ENCODE assay signal across 25 cellular contexts in genomic region chr13:43881580-43881979, GRCh38. TPM values are rescaled to one million over a fixed set of nuclear protein-coding genes. Genes with fewer than 3 reads are reported as not detected.
DNase-seq lines count a peak whose midpoint lies in the region; ATAC-seq and TF ChIP-seq lines count a peak whose summit lies in the region.
"Had no signal": no experiment of that assay in that cellular context is flagged by ENCODE, and none has a peak within 500 bp of the region (broad histone marks: within the 10 kb centered on the region; RNA-seq: fewer than 3 reads in every experiment).

No MANE protein-coding gene starts in this region.

- BruUV-seq in mammary epithelial cell (replicated peaks; lab: Mats Ljungman, UMichigan): no TSS peak

- H3K27ac Mint-ChIP-seq in activated B cell treated with CpG ODN at 0.5 μM for 24 hours: no peak overlapping the region
- H3K27ac Mint-ChIP-seq: activated naive CD4-positive, alpha-beta T cell treated with anti-CD3 and anti-CD28 coated beads, Interleukin-2, amount 10 ng/mL, durations not matched to agents 7 days and 5 days had no signal

- H3K9ac ChIP-seq in mammary epithelial cell (ENCODE audit: insufficient read depth, low read length): no peak overlapping the region
- H3K9ac ChIP-seq in mesenchymal stem cell (ENCODE audit: low read length): peak overlapping the region; percentile 95
- H3K9ac ChIP-seq: parathyroid adenoma had no signal

- TF ChIP-seq POLR2A in breast epithelium (IDR thresholded peaks at IDR 0.05) (no peak), transverse colon (IDR thresholded peaks at IDR 0.05) (no peak)

- no peak overlapping the region for H4K8ac ChIP-seq in mesenchymal stem cell (ENCODE audit: low read length)

- no peaks in the 10 kb centered on the region for H3K9me3 Mint-ChIP-seq in activated B cell treated with CpG ODN at 0.5 μM for 24 hours
- H3K9me3 Mint-ChIP-seq: activated naive CD4-positive, alpha-beta T cell treated with anti-CD3 and anti-CD28 coated beads, Interleukin-2, amount 10 ng/mL, durations not matched to agents 7 days and 5 days had no signal

- no peak for TF ChIP-seq CTCF in mammary epithelial cell (conservative IDR thresholded peaks at IDR 0.05 in 1 of 2, IDR thresholded peaks at IDR 0.05 in 1 of 2; ENCODE audit: extremely low read depth in 1 of 2, insufficient read depth in 1 of 2, low read depth in 1 of 2, low read length in 2 of 2)
- no peak for TF ChIP-seq CTCF in breast epithelium (IDR thresholded peaks at IDR 0.05)
- no peak for TF ChIP-seq CTCF in activated B cell treated with CpG ODN at 0.5 μM for 24 hours (IDR thresholded peaks at IDR 0.05)
- TF ChIP-seq CTCF in transverse colon (IDR thresholded peaks at IDR 0.05): no peak

- no peak overlapping the region for H3K27ac ChIP-seq in mammary epithelial cell (ENCODE audit: insufficient read depth, low read depth, low read length)
- H3K27ac ChIP-seq in breast epithelium: no peak overlapping the region
- H3K27ac ChIP-seq in mesenchymal stem cell (ENCODE audit: low read length, poor library complexity, severe bottlenecking): no peak overlapping the region
- no peak overlapping the region for H3K27ac ChIP-seq in transverse colon
- H3K27ac ChIP-seq: gastrocnemius medialis, lower lobe of right lung, parathyroid adenoma had no signal

- H3K4me1 ChIP-seq in mammary epithelial cell (ENCODE audit: insufficient read depth, low read length): peaks cover 18% of the 10 kb centered on the region
- H3K4me1 ChIP-seq in breast epithelium: no peaks in the 10 kb centered on the region
- peaks cover 8% of the 10 kb centered on the region for H3K4me1 ChIP-seq in mesenchymal stem cell (ENCODE audit: control insufficient read depth, insufficient read depth, low read depth, low read length)
- peaks cover 3 to 24% (median 17%) of the 10 kb centered on the region in 4 donors for H3K4me1 ChIP-seq in transverse colon
- H3K4me1 ChIP-seq: BE2C had no signal

- H3K23ac ChIP-seq in mesenchymal stem cell (ENCODE audit: low read length in 2 of 2): no peak overlapping the region

- H2AFZ ChIP-seq in mammary epithelial cell (ENCODE audit: low read depth, low read length): no peak overlapping the region
- no peak overlapping the region for H2AFZ ChIP-seq in mesenchymal stem cell (ENCODE audit: low read depth, low read length)
- H2AFZ ChIP-seq: parathyroid adenoma had no signal

- peaks cover 37% of the 10 kb centered on the region for H3K79me2 ChIP-seq in mammary epithelial cell (ENCODE audit: insufficient read depth, low read length)
- H3K79me2 ChIP-seq: parathyroid adenoma had no signal

- DNase-seq in mammary epithelial cell: no peak
- DNase-seq in breast epithelium (ENCODE audit: low spot score in 2 of 2): no peak
- DNase-seq in activated B cell treated with CpG ODN at 0.5 μM for 24 hours: no peak
- no peak for DNase-seq in mesenchymal stem cell
- DNase-seq in OCI-M1 (lab: John Stamatoyannopoulos, UW): no peak
- no peak for DNase-seq in transverse colon
- DNase-seq: ACHN; activated naive CD4-positive, alpha-beta T cell treated with anti-CD3 and anti-CD28 coated beads, Interleukin-2, amount 10 ng/mL, durations not matched to agents 7 days and 5 days; BE2C; gastrocnemius medialis; IMR-90; kidney glomerular epithelial cell; lower lobe of right lung; MV-4-11; NCI-H1436 treated with DMSO at 0.1 percent for 48 hours; NCI-H2081 treated with DMSO at 0.1 percent for 48 hours; NCI-H2227 treated with DMSO at 0.1 percent for 48 hours; NCI-H526 treated with DMSO at 0.1 percent for 48 hours; NK-92 treated with Interleukin-12 subunit alpha and Interleukin-12 subunit beta, amount 100 ng/mL, for 24 hours; SIG-M5; stimulated activated naive CD4-positive, alpha-beta T cell treated with Interleukin-2 at 50 U/mL for 16 hours had no signal

- H3K4ac ChIP-seq in mesenchymal stem cell (ENCODE audit: low read depth in 1 of 2, low read length in 2 of 2): no peak overlapping the region

- H3K27me3 ChIP-seq in mammary epithelial cell (ENCODE audit: insufficient read depth, low read length) (no peaks in the 10 kb centered on the region), breast epithelium (no peaks in the 10 kb centered on the region), mesenchymal stem cell (ENCODE audit: control insufficient read depth in 1 of 2, insufficient read depth in 1 of 2, low read length in 2 of 2) (no peaks in the 10 kb centered on the region), transverse colon (no peaks in the 10 kb centered on the region)
- H3K27me3 ChIP-seq: gastrocnemius medialis had no signal

- peak overlapping the region; percentile 13 for H3K4me3 Mint-ChIP-seq in activated B cell treated with CpG ODN at 0.5 μM for 24 hours
- H3K4me3 Mint-ChIP-seq: activated naive CD4-positive, alpha-beta T cell treated with anti-CD3 and anti-CD28 coated beads, Interleukin-2, amount 10 ng/mL, durations not matched to agents 7 days and 5 days had no signal

- no peaks in the 10 kb centered on the region for H4K20me1 ChIP-seq in mammary epithelial cell (ENCODE audit: insufficient read depth, low read length)

- no peak overlapping the region for H3K14ac ChIP-seq in mesenchymal stem cell (ENCODE audit: low read length in 2 of 2)

- no peak overlapping the region for H2BK12ac ChIP-seq in mesenchymal stem cell (ENCODE audit: low read length in 2 of 2)

- TF ChIP-seq EP300 in transverse colon (IDR thresholded peaks at IDR 0.05; ENCODE audit: low read depth): no peak

- intact Hi-C loops in mammary epithelial cell (cut with micrococcal nuclease) (no loop called here), breast epithelium (cut with DNase I; ENCODE audit: low total_unique reads) (no loop called here), activated B cell treated with CpG ODN at 0.5 μM for 24 hours (cut with micrococcal nuclease) (no loop called here), transverse colon (cut with DNase I; ENCODE audit: low total_unique reads) (loop anchor here (10.0 kb wide), 1 partner anchor 1083 kb away; no protein-coding TSS in a partner anchor)

- CTCF ChIA-PET in mammary epithelial cell (lab: Charles Lee; ENCODE audit: low non-redundant PET): no interaction called here
- CTCF ChIA-PET in activated B cell treated with CpG ODN at 0.5 μM for 24 hours (lab: Charles Lee): no interaction called here

- H3K18ac ChIP-seq in mesenchymal stem cell (ENCODE audit: low read depth in 1 of 2, low read length in 2 of 2): no peak overlapping the region

- H3K4me2 ChIP-seq in mammary epithelial cell (ENCODE audit: insufficient read depth, low read depth, low read length) (peak overlapping the region; percentile 99), mesenchymal stem cell (ENCODE audit: low read length, poor library complexity, severe bottlenecking) (no peak overlapping the region)
- H3K4me2 ChIP-seq: smooth muscle cell had no signal

- POLR2A ChIA-PET in activated B cell treated with CpG ODN at 0.5 μM for 24 hours (lab: Charles Lee): interaction anchor here (0.5 kb wide), 1 partner anchor 606 kb away, joined by 5 read pairs; no protein-coding TSS in a partner anchor

- H2BK15ac ChIP-seq in mesenchymal stem cell (ENCODE audit: low read depth, poor library complexity, severe bottlenecking): no peak overlapping the region

- no peak overlapping the region for H4K91ac ChIP-seq in mesenchymal stem cell (ENCODE audit: low read length)

- in situ Hi-C loops in mammary epithelial cell (cut with MboI; ENCODE audit: low sequenced_read_pairs in 2 of 2) (no loop called here), transverse colon (cut with MboI; ENCODE audit: low pct_ligation_motif_present in 1 of 4, low pct_unique_long_range_greater_than_20kb in 1 of 4, low sequenced_read_pairs in 3 of 4) (no loop called here)

- dilution Hi-C loops in mammary epithelial cell (cut with HindIII; ENCODE audit: low sequenced_read_pairs): no loop called here

- H3K4me1 Mint-ChIP-seq in activated B cell treated with CpG ODN at 0.5 μM for 24 hours: peaks cover 30% of the 10 kb centered on the region

- ATAC-seq in activated B cell treated with CpG ODN at 0.5 μM for 24 hours (ENCODE audit: low read depth) (no peak), HG03565 (IDR thresholded peaks at IDR 0.05; ENCODE audit: unreplicated experiment) (no peak)
- ATAC-seq: gastrocnemius medialis, lower lobe of right lung, Panc1 had no signal

- no peak overlapping the region for H2BK5ac ChIP-seq in mesenchymal stem cell (ENCODE audit: low read depth, low read length, poor library complexity, severe bottlenecking)

- H3K36me3 Mint-ChIP-seq in activated B cell treated with CpG ODN at 0.5 μM for 24 hours (ENCODE audit: low read depth): peaks cover 7% of the 10 kb centered on the region

- H3K36me3 ChIP-seq in mammary epithelial cell (ENCODE audit: insufficient read depth, low read length): peaks cover 7% of the 10 kb centered on the region
- H3K36me3 ChIP-seq in breast epithelium: no peaks in the 10 kb centered on the region
- H3K36me3 ChIP-seq in mesenchymal stem cell (ENCODE audit: control insufficient read depth in 1 of 2, insufficient read depth in 2 of 2, low read depth in 1 of 2, low read length in 2 of 2): peaks cover 0 to 45% of the 10 kb centered on the region in 2 experiments
- peaks cover 0 to 5% (median 0%) of the 10 kb centered on the region in 4 donors for H3K36me3 ChIP-seq in transverse colon
- H3K36me3 ChIP-seq: BE2C, gastrocnemius medialis, lower lobe of right lung had no signal

- no peak overlapping the region for H2BK120ac ChIP-seq in mesenchymal stem cell (ENCODE audit: low read depth, low read length)

- H3K9me3 ChIP-seq in mammary epithelial cell (replicated peaks; ENCODE audit: insufficient read depth, low read length) (no peaks in the 10 kb centered on the region), breast epithelium (no peaks in the 10 kb centered on the region), mesenchymal stem cell (ENCODE audit: control insufficient read depth, low read length) (no peaks in the 10 kb centered on the region), transverse colon (no peaks in the 10 kb centered on the region)
- H3K9me3 ChIP-seq: BE2C, gastrocnemius medialis, lower lobe of right lung had no signal

- H3K79me1 ChIP-seq in mesenchymal stem cell (replicated peaks; ENCODE audit: low read length, poor library complexity, severe bottlenecking): peaks cover 6% of the 10 kb centered on the region

- H3K4me3 ChIP-seq in mammary epithelial cell (replicated peaks in 1 of 3; ENCODE audit: insufficient read depth in 1 of 3, low read depth in 2 of 3, low read length in 3 of 3): no peak overlapping the region
- no peak overlapping the region for H3K4me3 ChIP-seq in breast epithelium
- H3K4me3 ChIP-seq in mesenchymal stem cell (ENCODE audit: insufficient read depth in 1 of 2, low read depth in 1 of 2, low read length in 2 of 2): peak overlapping the region in 1 of 2 experiments; percentile 91
- no peak overlapping the region for H3K4me3 ChIP-seq in transverse colon
- H3K4me3 ChIP-seq: gastrocnemius medialis, lower lobe of right lung, smooth muscle cell had no signal

- no peaks in the 10 kb centered on the region for H3K27me3 Mint-ChIP-seq in activated B cell treated with CpG ODN at 0.5 μM for 24 hours

- H2AK5ac ChIP-seq in mesenchymal stem cell (ENCODE audit: low read length, severe bottlenecking): no peak overlapping the region

RNA-seq across cellular contexts. Expression of gene LACC1, which starts 1.9 kb away (rescaled TPM):
- total RNA-seq in mammary epithelial cell: 10 to 100 TPM in 1 of 2 donors, 1 to 10 TPM in 1; 8.5 to 17.3 TPM
- polyA plus RNA-seq in mammary epithelial cell: 4.3 TPM
- 0.31 TPM for polyA minus RNA-seq in mammary epithelial cell
- total RNA-seq in breast epithelium: 10 to 100 TPM in 2 of 3 donors, 1 to 10 TPM in 1; 8.2 to 11.1 (median 10.4) TPM
- total RNA-seq in activated B cell treated with CpG ODN at 0.5 μM for 24 hours: 4.9 and 5.5 TPM in 2 replicates
- 14.7 TPM for polyA plus RNA-seq in mesenchymal stem cell (2013, experiment 1 of 2)
- polyA plus RNA-seq in mesenchymal stem cell (2013, experiment 2 of 2): 15.3 TPM
- total RNA-seq in transverse colon: 10 to 100 TPM in 3 of 4 donors, 1 to 10 TPM in 1; 5.6 to 16.1 (median 11.8) TPM

RNA-seq across cellular contexts. Expression of gene CCDC122, which starts 2.0 kb away (rescaled TPM):
- total RNA-seq in mammary epithelial cell: 10 to 100 TPM in 1 of 2 donors, 1 to 10 TPM in 1; 6.7 to 12.1 TPM
- 0.85 TPM for polyA plus RNA-seq in mammary epithelial cell
- polyA minus RNA-seq in mammary epithelial cell: 1.2 TPM
- 10 to 100 TPM in 2 of 3 donors, 1 to 10 TPM in 1; 5.9 to 50.9 (median 13.9) TPM for total RNA-seq in breast epithelium
- total RNA-seq in activated B cell treated with CpG ODN at 0.5 μM for 24 hours: 7.1 and 8.0 TPM in 2 replicates
- polyA plus RNA-seq in mesenchymal stem cell (2013, experiment 1 of 2): 3.9 TPM
- polyA plus RNA-seq in mesenchymal stem cell (2013, experiment 2 of 2): 4.8 TPM
- 1 to 10 TPM in 2 of 4 donors, under 1 TPM in 1, not detected in 1; 0.60 to 9.5 (median 5.6) TPM for total RNA-seq in transverse colon
